In genomic region chr10:89592539-89592938, GRCh38 we compare ENCODE assay signal across 21 cellular contexts. TPM values are rescaled to one million over a fixed set of nuclear protein-coding genes. Genes with fewer than 3 reads are reported as not detected.
"Had no signal": no experiment of that assay in that cellular context is flagged by ENCODE, and none has a peak within 500 bp of the region (broad histone marks: within the 10 kb centered on the region; RNA-seq: fewer than 3 reads in every experiment).

No MANE protein-coding gene starts in this region.

- H3K27ac ChIP-seq: breast epithelium, vagina had no signal

- H3K9me3 ChIP-seq: adrenal gland, breast epithelium, esophagus muscularis mucosa, vagina had no signal

- H3K4me3 Mint-ChIP-seq: activated CD4-positive, alpha-beta T cell treated with anti-CD3 and anti-CD28 coated beads, Interleukin-2, amount 10 ng/mL, durations not matched to agents 24 days and 14 days; neural crest cell; stimulated activated naive B cell treated with anti-CD40 and anti-IgM and Interleukin-4, amounts not matched to agents 10 μg/mL and 1 μg/mL and 100 μg/mL, for 72 hours had no signal

- H3K27ac Mint-ChIP-seq: activated CD4-positive, alpha-beta T cell treated with anti-CD3 and anti-CD28 coated beads, Interleukin-2, amount 10 ng/mL, durations not matched to agents 24 days and 14 days; progenitor cell of endocrine pancreas; stimulated activated naive B cell treated with anti-CD40 and anti-IgM and Interleukin-4, amounts not matched to agents 10 μg/mL and 1 μg/mL and 100 μg/mL, for 72 hours had no signal

- ATAC-seq: left colon, SK-N-SH treated with all-trans-retinoic acid at 6 μM for 48 hours had no signal

- H3K27me3 ChIP-seq: adrenal gland, breast epithelium, esophagus muscularis mucosa, vagina had no signal

- DNase-seq: activated CD4-positive, alpha-beta T cell treated with anti-CD3 and anti-CD28 coated beads, Interleukin-2, amount 10 ng/mL, durations not matched to agents 24 days and 14 days; activated CD8-positive, alpha-beta memory T cell treated with anti-CD3 and anti-CD28 coated beads for 24 hours; activated CD8-positive, alpha-beta memory T cell treated with anti-CD3 and anti-CD28 coated beads, Interleukin-2, amount 50 U/mL, for 48 hours; activated effector memory CD4-positive, alpha-beta T cell treated with anti-CD3 and anti-CD28 coated beads, Interleukin-2, amount 50 U/mL, for 16 hours; activated naive CD4-positive, alpha-beta T cell treated with anti-CD3 and anti-CD28 coated beads, Interleukin-2, amount 50 U/mL, for 16 hours; activated T-cell treated with anti-CD3 and anti-CD28 coated beads, Interleukin-2, amount 50 U/mL, for 48 hours; adrenal gland; dermis blood vessel endothelial cell; effector memory CD4-positive, alpha-beta T cell; left colon; stimulated activated naive B cell treated with anti-CD40 and anti-IgM and Interleukin-4, amounts not matched to agents 10 μg/mL and 1 μg/mL and 100 μg/mL, for 72 hours; T1000 had no signal

- H3K27me3 Mint-ChIP-seq: activated CD4-positive, alpha-beta T cell treated with anti-CD3 and anti-CD28 coated beads, Interleukin-2, amount 10 ng/mL, durations not matched to agents 24 days and 14 days; progenitor cell of endocrine pancreas; stimulated activated naive B cell treated with anti-CD40 and anti-IgM and Interleukin-4, amounts not matched to agents 10 μg/mL and 1 μg/mL and 100 μg/mL, for 72 hours had no signal

- H3K36me3 ChIP-seq: adrenal gland, breast epithelium, esophagus muscularis mucosa, vagina had no signal

- H3K4me1 ChIP-seq: adrenal gland, breast epithelium, vagina had no signal

- H3K4me3 ChIP-seq: adrenal gland, breast epithelium, esophagus muscularis mucosa, vagina had no signal

- H3K9me3 Mint-ChIP-seq: activated CD4-positive, alpha-beta T cell treated with anti-CD3 and anti-CD28 coated beads, Interleukin-2, amount 10 ng/mL, durations not matched to agents 24 days and 14 days; neural crest cell; stimulated activated naive B cell treated with anti-CD40 and anti-IgM and Interleukin-4, amounts not matched to agents 10 μg/mL and 1 μg/mL and 100 μg/mL, for 72 hours had no signal

RNA-seq across cellular contexts. Expression of gene SLC16A12, which starts 57.1 kb away (rescaled TPM):
- total RNA-seq: activated CD4-positive, alpha-beta T cell treated with anti-CD3 and anti-CD28 coated beads, Interleukin-2, amount 10 ng/mL, durations not matched to agents 24 days and 14 days; endothelial cell of umbilical vein; mononuclear cell; neural crest cell; T-helper 1 cell treated with Interleukin-12 subunit alpha and Interleukin-12 subunit beta and Interleukin-4 antibody, amounts not matched to agents 30 ng/mL and 1 ng/mL, for 36 hours had no signal
